In genomic region chr5:10351882-10352395, GRCh38 we compare ENCODE assay signal across 9 cellular contexts. TPM values are rescaled to one million over a fixed set of nuclear protein-coding genes. Genes with fewer than 3 reads are reported as not detected.
DNase-seq lines count a peak whose midpoint lies in the region; TF ChIP-seq lines count a peak whose summit lies in the region.
"Had no signal": no experiment of that assay in that cellular context is flagged by ENCODE, and none has a peak within 500 bp of the region (broad histone marks: within the 10 kb centered on the region; RNA-seq: fewer than 3 reads in every experiment).

No MANE protein-coding gene starts in this region.

- TF ChIP-seq CTCF in DOHH2 (IDR thresholded peaks at IDR 0.05; ENCODE audit: low read depth, low read length, poor library complexity, severe bottlenecking) (no peak), NB4 (IDR thresholded peaks at IDR 0.05; ENCODE audit: low read depth, low read length) (no peak), coronary artery (IDR thresholded peaks at IDR 0.05) (no peak), osteoblast (IDR thresholded peaks at IDR 0.05; ENCODE audit: extremely low read depth, low read depth, low read length) (no peak), GM13976 (IDR thresholded peaks at IDR 0.05; ENCODE audit: borderline replicate concordance, control extremely low read depth, extremely low read depth, insufficient read depth, missing control alignments) (no peak)

- H4K20me1 ChIP-seq in DOHH2 (ENCODE audit: control insufficient read depth, insufficient read depth, low read depth, low read length) (peaks cover 11% of the 10 kb centered on the region; the same call in 1 of the 2 replicates), osteoblast (ENCODE audit: insufficient read depth, low read length) (peaks cover 20% of the 10 kb centered on the region)

- H3K27ac ChIP-seq in DOHH2 (ENCODE audit: low read depth, low read length) = no peak overlapping the region
- H3K27ac ChIP-seq in coronary artery = peak overlapping the region; percentile 97 to 100
- H3K27ac ChIP-seq in osteoblast (ENCODE audit: low read depth, low read length) = peak overlapping the region; percentile 95

- H3K9me3 ChIP-seq in DOHH2 (ENCODE audit: control insufficient read depth, insufficient read depth, low read length) (no peaks in the 10 kb centered on the region), osteoblast (ENCODE audit: low read depth, low read length) (no peaks in the 10 kb centered on the region)

- peak overlapping the region; percentile 96 for H3K4me2 ChIP-seq in DOHH2 (ENCODE audit: low read length)
- peak overlapping the region; percentile 97 for H3K4me2 ChIP-seq in osteoblast (ENCODE audit: insufficient read depth, low read length)

- peaks cover 8% of the 10 kb centered on the region; the same call in 1 of the 2 replicates for H3F3A ChIP-seq in DOHH2 (ENCODE audit: control insufficient read depth, insufficient read depth)

- in situ Hi-C loops in GM13976 (cut with MboI; ENCODE audit: low sequenced_read_pairs, unreplicated experiment) = no loop called here

- no peak for TF ChIP-seq POLR2A in NB4 (IDR thresholded peaks at IDR 0.05; ENCODE audit: extremely low read depth, insufficient read length)

- no peaks in the 10 kb centered on the region for H3K9me2 ChIP-seq in DOHH2 (replicated peaks; ENCODE audit: control insufficient read depth, low read length)

- no peak overlapping the region for H2AFZ ChIP-seq in osteoblast (ENCODE audit: low read length)

- H3K4me1 ChIP-seq in DOHH2 (ENCODE audit: control insufficient read depth, low read length) (peaks cover 28% of the 10 kb centered on the region), osteoblast (ENCODE audit: insufficient read depth, low read length) (peaks cover 23% of the 10 kb centered on the region)

- peak overlapping the region; percentile 91; the same call in 1 of the 2 replicates for H3K4me3 ChIP-seq in DOHH2 (ENCODE audit: low read length)
- H3K4me3 ChIP-seq in NB4 (ENCODE audit: low read depth, low read length) = peak overlapping the region; percentile 95
- H3K4me3 ChIP-seq in coronary artery = no peak overlapping the region
- H3K4me3 ChIP-seq in osteoblast (ENCODE audit: insufficient read depth, low read length) = no peak overlapping the region

- H3K36me3 ChIP-seq in DOHH2 (ENCODE audit: control insufficient read depth, low read length) = peaks cover 15% of the 10 kb centered on the region; the same call in 1 of the 2 replicates
- no peaks in the 10 kb centered on the region for H3K36me3 ChIP-seq in osteoblast (ENCODE audit: insufficient read depth, low read length)

- H3K79me2 ChIP-seq in DOHH2 (ENCODE audit: control insufficient read depth, low read length) (peaks cover 47% of the 10 kb centered on the region), osteoblast (ENCODE audit: insufficient read depth, low read length) (peaks cover 38% of the 10 kb centered on the region)

- DNase-seq in NB4 (ENCODE audit: low read depth) (no peak), coronary artery (ENCODE audit: low spot score) (no peak), osteoblast (ENCODE audit: insufficient read length, low spot score, missing footprints) (no peak), GM13976 (ENCODE audit: low spot score) (no peak), LoVo (ENCODE audit: low spot score) (no peak), NCI-H187 (lab: John Stamatoyannopoulos, UW) (no peak), NOMO-1 (lab: John Stamatoyannopoulos, UW; ENCODE audit: unreplicated experiment in 2 of 2) (no peak)
- DNase-seq: SHP77 treated with DMSO at 0.1 percent for 48 hours had no signal

- no peaks in the 10 kb centered on the region for H3K27me3 ChIP-seq in DOHH2 (ENCODE audit: control insufficient read depth, low read length)
- H3K27me3 ChIP-seq in osteoblast (ENCODE audit: insufficient read depth, low read length) = no peaks in the 10 kb centered on the region

RNA-seq across cellular contexts. Expression of gene MARCHF6, which starts 1.6 kb away (rescaled TPM):
- total RNA-seq in osteoblast = 53.9 and 64.8 TPM in 2 replicates

RNA-seq across cellular contexts. Expression of gene CMBL, which starts 44.2 kb away (rescaled TPM):
- 9.0 and 13.8 TPM in 2 replicates for total RNA-seq in osteoblast

Comparison
In these comparisons a context has a peak if more than half of its experiments do, and no peak if none do; other contexts are left out.
1. H3K4me3 ChIP-seq: peak in DOHH2 (single experiment) and NB4 (single experiment); none in coronary artery (single experiment) and osteoblast (single experiment).